In genomic region chr18:50315100-50315871, GRCh38 we compare ENCODE assay signal across 16 cellular contexts. TPM values are rescaled to one million over a fixed set of nuclear protein-coding genes. Genes with fewer than 3 reads are reported as not detected.
DNase-seq lines count a peak whose midpoint lies in the region; ATAC-seq and TF ChIP-seq lines count a peak whose summit lies in the region.
"Had no signal": no experiment of that assay in that cellular context is flagged by ENCODE, and none has a peak within 500 bp of the region (broad histone marks: within the 10 kb centered on the region; RNA-seq: fewer than 3 reads in every experiment).

No MANE protein-coding gene starts in this region.

- H3K36me3 Mint-ChIP-seq in naive B cell = no peaks in the 10 kb centered on the region

- H3K27ac ChIP-seq in tibial artery = no peak overlapping the region
- H3K27ac ChIP-seq: suprapubic skin had no signal

- no peaks in the 10 kb centered on the region for H3K27me3 Mint-ChIP-seq in naive B cell

- no peaks in the 10 kb centered on the region for H3K4me1 ChIP-seq in tibial artery
- H3K4me1 ChIP-seq: suprapubic skin had no signal

- H3K36me3 ChIP-seq in tibial artery = no peaks in the 10 kb centered on the region
- H3K36me3 ChIP-seq: suprapubic skin had no signal

- peak overlapping the region in 7 of 8 donors; percentile 14 to 73 (median 48) for H3K4me3 Mint-ChIP-seq in naive B cell
- H3K4me3 Mint-ChIP-seq: activated CD4-positive, alpha-beta memory T cell treated with anti-CD3 and anti-CD28 coated beads, Interleukin-2, amount 10 ng/mL, durations not matched to agents 7 days and 5 days; HFFc6; neural crest cell had no signal

- intact Hi-C loops in tibial artery (cut with DNase I; ENCODE audit: low total_unique reads) = no loop called here

- ATAC-seq in GM19023 (IDR thresholded peaks at IDR 0.05; ENCODE audit: unreplicated experiment) (peak; percentile 71), GM21786 (IDR thresholded peaks at IDR 0.05; ENCODE audit: unreplicated experiment) (peak; percentile 80), HG03280 (IDR thresholded peaks at IDR 0.05; ENCODE audit: unreplicated experiment) (peak; percentile 71), naive B cell (ENCODE audit: low read depth in 2 of 2) (peak; percentile 74 to 77)
- ATAC-seq: Right ventricle myocardium inferior had no signal

- no peaks in the 10 kb centered on the region for H3K9me3 ChIP-seq in tibial artery
- H3K9me3 ChIP-seq: suprapubic skin had no signal

- no peak overlapping the region for H3K4me3 ChIP-seq in tibial artery
- H3K4me3 ChIP-seq: suprapubic skin had no signal

- peaks cover 0 to 6% of the 10 kb centered on the region in 2 donors for H3K27me3 ChIP-seq in tibial artery

- TF ChIP-seq CTCF in tibial artery (IDR thresholded peaks at IDR 0.05) = no peak

- H3K9me3 Mint-ChIP-seq in naive B cell = no peaks in the 10 kb centered on the region
- H3K9me3 Mint-ChIP-seq: activated CD4-positive, alpha-beta memory T cell treated with anti-CD3 and anti-CD28 coated beads, Interleukin-2, amount 10 ng/mL, durations not matched to agents 7 days and 5 days; HFFc6; neural crest cell had no signal

- peaks cover 38 to 72% (median 57%) of the 10 kb centered on the region in 3 donors for H3K4me1 Mint-ChIP-seq in naive B cell
- H3K4me1 Mint-ChIP-seq: neural crest cell had no signal

- no peak overlapping the region for H3K27ac Mint-ChIP-seq in naive B cell
- H3K27ac Mint-ChIP-seq: activated CD4-positive, alpha-beta memory T cell treated with anti-CD3 and anti-CD28 coated beads, Interleukin-2, amount 10 ng/mL, durations not matched to agents 7 days and 5 days; HFFc6 had no signal

- DNase-seq in naive B cell (peak; percentile 51), tibial artery (no peak), NCI-H510A treated with DMSO at 0.1 percent for 48 hours (lab: John Stamatoyannopoulos, UW) (no peak), NCI-H774 (lab: John Stamatoyannopoulos, UW) (no peak)
- DNase-seq: activated CD4-positive, alpha-beta memory T cell treated with anti-CD3 and anti-CD28 coated beads, Interleukin-2, amount 10 ng/mL, durations not matched to agents 7 days and 5 days; amygdala; DMS79; HFFc6; NCI-H1436; stimulated activated CD4-positive, alpha-beta T cell treated with anti-CD3 and anti-CD28 coated beads, Interleukin-2, amount 100 ng/mL, for 24 hours had no signal

RNA-seq across cellular contexts. Expression of gene CXXC1, which starts 27.8 kb away (rescaled TPM):
- polyA plus RNA-seq in naive B cell (ENCODE audit: low read depth in 6 of 6) = 10 to 100 TPM; 56.7 to 97.3 (median 71.0) TPM

RNA-seq across cellular contexts. Expression of gene MBD1, which starts 34.0 kb away (rescaled TPM):
- 10 to 100 TPM; 23.4 to 42.4 (median 25.0) TPM for polyA plus RNA-seq in naive B cell (ENCODE audit: low read depth in 6 of 6)

RNA-seq across cellular contexts. Expression of gene CFAP53, which starts 49.0 kb away (rescaled TPM):
- polyA plus RNA-seq in naive B cell (ENCODE audit: low read depth in 6 of 6) = under 1 TPM in 1 of 6 donors, not detected in 5; 0.27 TPM

RNA-seq across cellular contexts. Expression of gene SKA1, which starts 59.6 kb away (rescaled TPM):
- polyA plus RNA-seq in naive B cell (ENCODE audit: low read depth in 6 of 6) = 1 to 10 TPM in 1 of 6 donors, under 1 TPM in 4, not detected in 1; 0.53 to 1.5 (median 0.74) TPM
